22 cellular contexts compared by ENCODE assay signal in genomic region chr18:59570101-59570875, GRCh38.
DNase-seq lines count a peak whose midpoint lies in the region; ATAC-seq lines count a peak whose summit lies in the region.
"Had no signal": no experiment of that assay in that cellular context is flagged by ENCODE, and none has a peak within 500 bp of the region (broad histone marks: within the 10 kb centered on the region; RNA-seq: fewer than 3 reads in every experiment).

No MANE protein-coding gene starts in this region.

- H3K4me3 ChIP-seq in HUES48 (ENCODE audit: low read depth, low read length): no peak overlapping the region
- H3K4me3 ChIP-seq: cardiac muscle cell, esophagus muscularis mucosa, GM12878, lung, smooth muscle cell had no signal

- H3K9ac ChIP-seq in HUES48 (ENCODE audit: low read depth, low read length): no peak overlapping the region

- ATAC-seq in GM21786 (IDR thresholded peaks at IDR 0.05; ENCODE audit: unreplicated experiment): no peak
- ATAC-seq: GM12878; naive thymus-derived CD4-positive, alpha-beta T cell had no signal

- DNase-seq in NCI-H82 treated with DMSO at 0.1 percent for 48 hours (lab: John Stamatoyannopoulos, UW; ENCODE audit: unreplicated experiment) (peak; percentile 91), hepatic stellate cell (ENCODE audit: low spot score) (peak; percentile 5), retina (peak; percentile 81), NCI-H187 treated with DMSO at 0.1 percent for 48 hours (lab: John Stamatoyannopoulos, UW) (no peak), dedifferentiated amniotic fluid mesenchymal stem cell (ENCODE audit: extremely low spot score) (no peak)
- DNase-seq: activated CD4-positive, CD25-positive, alpha-beta regulatory T cell; effector CD4-positive, alpha-beta T cell; GF-D8; naive thymus-derived CD4-positive, alpha-beta T cell; NCI-H146; posterior cingulate gyrus; SHP77; stimulated activated CD8-positive, alpha-beta memory T cell treated with anti-CD3 and anti-CD28 coated beads, Interleukin-4, amount 100 ng/mL, for 48 hours; substantia nigra; T-helper 2 cell had no signal

- H3K9me3 ChIP-seq in HUES48 (ENCODE audit: control insufficient read depth, insufficient read depth, low read length): no peaks in the 10 kb centered on the region
- H3K9me3 ChIP-seq: esophagus muscularis mucosa had no signal

- no peaks in the 10 kb centered on the region for H3K27me3 ChIP-seq in HUES48 (ENCODE audit: control insufficient read depth, insufficient read depth, low read length)
- H3K27me3 ChIP-seq: cardiac muscle cell, esophagus muscularis mucosa had no signal

- H3K36me3 ChIP-seq in HUES48 (ENCODE audit: control insufficient read depth, insufficient read depth, low read length): no peaks in the 10 kb centered on the region
- H3K36me3 ChIP-seq: cardiac muscle cell, esophagus muscularis mucosa had no signal

- H3K27ac ChIP-seq in HUES48 (ENCODE audit: low read depth, low read length): peak overlapping the region; percentile 40
- H3K27ac ChIP-seq: cardiac muscle cell, esophagus muscularis mucosa had no signal

- peaks cover 9% of the 10 kb centered on the region; the same call in 1 of the 2 replicates for H3K4me1 ChIP-seq in HUES48 (ENCODE audit: control insufficient read depth, insufficient read depth, low read length)

Comparison
In these comparisons a context has a peak if more than half of its experiments do, and no peak if none do; other contexts are left out.
1. DNase-seq: peak in NCI-H82 treated with DMSO at 0.1 percent for 48 hours (single experiment), hepatic stellate cell (single experiment) and retina (single experiment); none in NCI-H187 treated with DMSO at 0.1 percent for 48 hours (single experiment) and dedifferentiated amniotic fluid mesenchymal stem cell (single experiment).